In the genomic region with DNA sequence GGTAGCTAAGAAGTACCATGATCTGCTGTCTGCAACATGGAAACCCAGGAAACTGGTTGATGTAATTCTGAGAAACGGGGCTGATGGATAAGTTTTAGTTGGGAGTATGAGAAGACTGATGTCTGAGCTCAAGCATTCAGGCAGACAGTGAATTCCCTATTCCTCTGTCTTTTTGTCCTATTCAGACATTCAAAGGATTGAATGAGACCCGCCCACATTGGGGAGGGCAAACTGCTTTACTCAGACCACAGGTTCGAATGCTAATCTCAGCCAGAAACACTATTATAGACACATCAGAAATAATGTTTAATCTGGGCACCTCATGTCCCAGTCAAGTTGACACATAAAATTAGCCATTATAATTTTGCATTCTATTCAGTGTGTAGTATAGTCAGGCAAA, we compare ENCODE assay signal across 31 cellular contexts.
"Had no signal": no experiment of that assay in that cellular context is flagged by ENCODE, and none has a peak within 500 bp of the region (broad histone marks: within the 10 kb centered on the region; RNA-seq: fewer than 3 reads in every experiment).

No MANE protein-coding gene starts in this region.

- DNase-seq: activated B cell treated with CpG ODN at 0.5 μM for 24 hours; activated CD4-positive, alpha-beta memory T cell treated with anti-CD3 and anti-CD28 coated beads for 36 hours; activated CD4-positive, alpha-beta T cell treated with anti-CD3 and anti-CD28 coated beads for 36 hours; activated CD4-positive, alpha-beta T cell treated with anti-CD3 and anti-CD28 coated beads, Interleukin-2, amount 10 ng/mL, durations not matched to agents 24 days and 14 days; activated CD8-positive, alpha-beta memory T cell treated with anti-CD3 and anti-CD28 coated beads, Interleukin-2, amount 10 ng/mL, durations not matched to agents 7 days and 5 days; activated CD8-positive, alpha-beta memory T cell treated with anti-CD3 and anti-CD28 coated beads, Interleukin-2, amount 50 U/mL, for 4 hours; activated CD8-positive, alpha-beta T cell treated with anti-CD3 and anti-CD28 coated beads, Interleukin-2, amount 10 ng/mL, durations not matched to agents 7 days and 5 days; activated effector memory CD4-positive, alpha-beta T cell treated with anti-CD3 and anti-CD28 coated beads, Interleukin-2, amount 50 U/mL, for 16 hours; activated naive CD4-positive, alpha-beta T cell treated with anti-CD3 and anti-CD28 coated beads for 36 hours; activated naive CD8-positive, alpha-beta T cell treated with anti-CD3 and anti-CD28 coated beads for 36 hours; activated naive CD8-positive, alpha-beta T cell treated with anti-CD3 and anti-CD28 coated beads, Interleukin-2, amount 50 U/mL, for 24 hours; activated T-cell treated with anti-CD3 and anti-CD28 coated beads, Interleukin-2, amount 50 U/mL, for 1 hour; activated T-cell treated with anti-CD3 and anti-CD28 coated beads, Interleukin-2, amount 50 U/mL, for 48 hours; adrenal gland; amygdala; aorta; body of pancreas; central memory CD4-positive, alpha-beta T cell; cerebellar nuclear complex; colonic mucosa; effector memory CD4-positive, alpha-beta T cell; endodermal cell; foreskin fibroblast; head of caudate nucleus; T-helper 2 cell had no signal

- H3K4me1 Mint-ChIP-seq: activated B cell treated with CpG ODN at 0.5 μM for 24 hours; activated CD4-positive, alpha-beta T cell treated with anti-CD3 and anti-CD28 coated beads for 36 hours; activated CD4-positive, alpha-beta T cell treated with anti-CD3 and anti-CD28 coated beads, Interleukin-2, amount 10 ng/mL, durations not matched to agents 24 days and 14 days; activated CD8-positive, alpha-beta memory T cell treated with anti-CD3 and anti-CD28 coated beads, Interleukin-2, amount 10 ng/mL, durations not matched to agents 7 days and 5 days; activated naive CD4-positive, alpha-beta T cell treated with anti-CD3 and anti-CD28 coated beads, Interleukin-2, amount 50 U/mL, for 24 hours; activated naive CD8-positive, alpha-beta T cell treated with anti-CD3 and anti-CD28 coated beads for 36 hours; activated naive CD8-positive, alpha-beta T cell treated with anti-CD3 and anti-CD28 coated beads, Interleukin-2, amount 50 U/mL, for 24 hours had no signal

- H3K27ac ChIP-seq: adrenal gland, body of pancreas, colonic mucosa, VCaP had no signal

- H3K36me3 ChIP-seq: adrenal gland, colonic mucosa had no signal

- H3K4me3 Mint-ChIP-seq: activated B cell treated with CpG ODN at 0.5 μM for 24 hours; activated CD4-positive, alpha-beta memory T cell treated with anti-CD3 and anti-CD28 coated beads for 36 hours; activated CD4-positive, alpha-beta T cell treated with anti-CD3 and anti-CD28 coated beads for 36 hours; activated CD4-positive, alpha-beta T cell treated with anti-CD3 and anti-CD28 coated beads, Interleukin-2, amount 10 ng/mL, durations not matched to agents 24 days and 14 days; activated CD8-positive, alpha-beta memory T cell treated with anti-CD3 and anti-CD28 coated beads, Interleukin-2, amount 10 ng/mL, durations not matched to agents 7 days and 5 days; activated CD8-positive, alpha-beta T cell treated with anti-CD3 and anti-CD28 coated beads, Interleukin-2, amount 10 ng/mL, durations not matched to agents 7 days and 5 days; activated naive CD4-positive, alpha-beta T cell treated with anti-CD3 and anti-CD28 coated beads for 36 hours; activated naive CD4-positive, alpha-beta T cell treated with anti-CD3 and anti-CD28 coated beads, Interleukin-2, amount 50 U/mL, for 24 hours; activated naive CD8-positive, alpha-beta T cell treated with anti-CD3 and anti-CD28 coated beads for 36 hours; activated naive CD8-positive, alpha-beta T cell treated with anti-CD3 and anti-CD28 coated beads, Interleukin-2, amount 50 U/mL, for 24 hours; activated T-helper 1 cell treated with anti-CD3 and anti-CD28 coated beads, Interleukin-12 subunit alpha, Interleukin-12 subunit beta, Interleukin-2, Interleukin-4 antibody, amounts not matched to agents 30 ng/mL and 10 ng/mL and 1 ng/mL, durations not matched to agents 14 hours and 24 hours and 36 hours; endodermal cell had no signal

- H3K9me3 Mint-ChIP-seq: activated CD4-positive, alpha-beta T cell treated with anti-CD3 and anti-CD28 coated beads, Interleukin-2, amount 10 ng/mL, durations not matched to agents 24 days and 14 days had no signal

- H3K27me3 Mint-ChIP-seq: activated B cell treated with CpG ODN at 0.5 μM for 24 hours; activated CD4-positive, alpha-beta memory T cell treated with anti-CD3 and anti-CD28 coated beads for 36 hours; activated CD4-positive, alpha-beta T cell treated with anti-CD3 and anti-CD28 coated beads for 36 hours; activated CD4-positive, alpha-beta T cell treated with anti-CD3 and anti-CD28 coated beads, Interleukin-2, amount 10 ng/mL, durations not matched to agents 24 days and 14 days; activated CD8-positive, alpha-beta memory T cell treated with anti-CD3 and anti-CD28 coated beads, Interleukin-2, amount 10 ng/mL, durations not matched to agents 7 days and 5 days; activated naive CD4-positive, alpha-beta T cell treated with anti-CD3 and anti-CD28 coated beads, Interleukin-2, amount 50 U/mL, for 24 hours; activated naive CD8-positive, alpha-beta T cell treated with anti-CD3 and anti-CD28 coated beads for 36 hours; activated naive CD8-positive, alpha-beta T cell treated with anti-CD3 and anti-CD28 coated beads, Interleukin-2, amount 50 U/mL, for 24 hours had no signal

- H3K27me3 ChIP-seq: adrenal gland, body of pancreas, colonic mucosa had no signal

- H3K4me1 ChIP-seq: adrenal gland, body of pancreas, colonic mucosa had no signal

- ATAC-seq: activated CD4-positive, alpha-beta T cell treated with anti-CD3 and anti-CD28 coated beads for 36 hours; activated CD4-positive, CD25-positive, alpha-beta regulatory T cell treated with anti-CD3 and anti-CD28 coated beads, Interleukin-2, amount 50 U/mL, for 24 hours; activated CD8-positive, alpha-beta memory T cell treated with anti-CD3 and anti-CD28 coated beads, Interleukin-2, amount 10 ng/mL, durations not matched to agents 7 days and 5 days; activated CD8-positive, alpha-beta T cell treated with anti-CD3 and anti-CD28 coated beads, Interleukin-2, amount 10 ng/mL, durations not matched to agents 7 days and 5 days; activated naive CD8-positive, alpha-beta T cell treated with anti-CD3 and anti-CD28 coated beads, Interleukin-2, amount 50 U/mL, for 24 hours; body of pancreas; esophagus mucosa had no signal

- H3K4me3 ChIP-seq: adrenal gland, body of pancreas, colonic mucosa had no signal

- H3K36me3 Mint-ChIP-seq: activated CD4-positive, alpha-beta memory T cell treated with anti-CD3 and anti-CD28 coated beads for 36 hours; activated CD8-positive, alpha-beta memory T cell treated with anti-CD3 and anti-CD28 coated beads, Interleukin-2, amount 10 ng/mL, durations not matched to agents 7 days and 5 days; activated naive CD4-positive, alpha-beta T cell treated with anti-CD3 and anti-CD28 coated beads, Interleukin-2, amount 50 U/mL, for 24 hours; activated naive CD8-positive, alpha-beta T cell treated with anti-CD3 and anti-CD28 coated beads for 36 hours had no signal

- H3K27ac Mint-ChIP-seq: activated B cell treated with CpG ODN at 0.5 μM for 24 hours; activated CD4-positive, alpha-beta memory T cell treated with anti-CD3 and anti-CD28 coated beads for 36 hours; activated CD4-positive, alpha-beta T cell treated with anti-CD3 and anti-CD28 coated beads for 36 hours; activated CD4-positive, alpha-beta T cell treated with anti-CD3 and anti-CD28 coated beads, Interleukin-2, amount 10 ng/mL, durations not matched to agents 24 days and 14 days; activated CD8-positive, alpha-beta memory T cell treated with anti-CD3 and anti-CD28 coated beads, Interleukin-2, amount 10 ng/mL, durations not matched to agents 7 days and 5 days; activated CD8-positive, alpha-beta T cell treated with anti-CD3 and anti-CD28 coated beads, Interleukin-2, amount 10 ng/mL, durations not matched to agents 7 days and 5 days; activated naive CD4-positive, alpha-beta T cell treated with anti-CD3 and anti-CD28 coated beads for 36 hours; activated naive CD4-positive, alpha-beta T cell treated with anti-CD3 and anti-CD28 coated beads, Interleukin-2, amount 50 U/mL, for 24 hours; activated naive CD8-positive, alpha-beta T cell treated with anti-CD3 and anti-CD28 coated beads for 36 hours; activated naive CD8-positive, alpha-beta T cell treated with anti-CD3 and anti-CD28 coated beads, Interleukin-2, amount 50 U/mL, for 24 hours; activated T-helper 1 cell treated with anti-CD3 and anti-CD28 coated beads, Interleukin-12 subunit alpha, Interleukin-12 subunit beta, Interleukin-2, Interleukin-4 antibody, amounts not matched to agents 30 ng/mL and 10 ng/mL and 1 ng/mL, durations not matched to agents 14 hours and 24 hours and 36 hours; activated T-helper 2 cell treated with anti-CD3 and anti-CD28 coated beads, Interferon-gamma antibody, Interleukin-2, Interleukin-4, amounts not matched to agents 10 μg/mL and 5 μg/mL and 100 μg/mL, durations not matched to agents 14 hours and 24 hours and 36 hours; endodermal cell had no signal

- H3K9me3 ChIP-seq: adrenal gland, body of pancreas, colonic mucosa had no signal
